Comparison of ENCODE assay signal across 12 cellular contexts in genomic region chr9:108186996-108187395, GRCh38.
DNase-seq lines count a peak whose midpoint lies in the region; ATAC-seq, FAIRE-seq and TF ChIP-seq lines count a peak whose summit lies in the region.
"Had no signal": no experiment of that assay in that cellular context is flagged by ENCODE, and none has a peak within 500 bp of the region (broad histone marks: within the 10 kb centered on the region; RNA-seq: fewer than 3 reads in every experiment).

No MANE protein-coding gene starts in this region.

- intact Hi-C loops in left lung (cut with DNase I): no loop called here

- no peak for TF ChIP-seq CTCF in left lung (IDR thresholded peaks at IDR 0.05)

- H3K9me3 ChIP-seq in left lung: no peaks in the 10 kb centered on the region

- no peak for FAIRE-seq in GM12892 (lab: Jason Lieb, UNC)

- H3K4me3 ChIP-seq in left lung: no peak overlapping the region

- ATAC-seq in left lung: peak; percentile 44

- DNase-seq in NCI-H2029 treated with DMSO at 0.1 percent for 48 hours (lab: John Stamatoyannopoulos, UW): peak; percentile 22
- peak; percentile 91 for DNase-seq in fibroblast of gingiva (ENCODE audit: low read depth)
- DNase-seq in left lung: peak in 1 of 2 donors; percentile 38
- DNase-seq in substantia nigra (lab: John Stamatoyannopoulos, UW): peak in 32 of 49 donors; percentile 2 to 53 (median 14)
- no peak for DNase-seq in GM12892 (ENCODE audit: insufficient read length)
- DNase-seq in kidney glomerular epithelial cell (lab: John Stamatoyannopoulos, UW): no peak
- DNase-seq in NCI-H1048 (lab: John Stamatoyannopoulos, UW): no peak
- DNase-seq: activated CD4-positive, alpha-beta T cell treated with anti-CD3 and anti-CD28 coated beads for 1 hour; central memory CD4-positive, alpha-beta T cell; erythroblast; NCI-H1694 treated with DMSO at 0.1 percent for 48 hours had no signal

- H3K27ac ChIP-seq in left lung (no peak overlapping the region), substantia nigra (ENCODE audit: low read depth, low read length, poor library complexity, severe bottlenecking) (no peak overlapping the region)
- H3K27ac ChIP-seq: parathyroid adenoma had no signal

- no peaks in the 10 kb centered on the region for H3K36me3 ChIP-seq in left lung

- no peak for TF ChIP-seq POLR2A in GM12892 (IDR thresholded peaks at IDR 0.05; ENCODE audit: low read depth, low read length)

- H3K27me3 ChIP-seq in left lung: no peaks in the 10 kb centered on the region

- no peaks in the 10 kb centered on the region for H3K4me1 ChIP-seq in left lung
- H3K4me1 ChIP-seq: parathyroid adenoma had no signal

Comparison
In these comparisons a context has a peak if more than half of its experiments do, and no peak if none do; other contexts are left out.
1. DNase-seq: peak in NCI-H2029 treated with DMSO at 0.1 percent for 48 hours (single experiment), fibroblast of gingiva (single experiment) and substantia nigra (32 of 49); none in GM12892 (single experiment), kidney glomerular epithelial cell (single experiment) and NCI-H1048 (single experiment).